Comparison of ENCODE assay signal across 1 cellular context in the genomic region with DNA sequence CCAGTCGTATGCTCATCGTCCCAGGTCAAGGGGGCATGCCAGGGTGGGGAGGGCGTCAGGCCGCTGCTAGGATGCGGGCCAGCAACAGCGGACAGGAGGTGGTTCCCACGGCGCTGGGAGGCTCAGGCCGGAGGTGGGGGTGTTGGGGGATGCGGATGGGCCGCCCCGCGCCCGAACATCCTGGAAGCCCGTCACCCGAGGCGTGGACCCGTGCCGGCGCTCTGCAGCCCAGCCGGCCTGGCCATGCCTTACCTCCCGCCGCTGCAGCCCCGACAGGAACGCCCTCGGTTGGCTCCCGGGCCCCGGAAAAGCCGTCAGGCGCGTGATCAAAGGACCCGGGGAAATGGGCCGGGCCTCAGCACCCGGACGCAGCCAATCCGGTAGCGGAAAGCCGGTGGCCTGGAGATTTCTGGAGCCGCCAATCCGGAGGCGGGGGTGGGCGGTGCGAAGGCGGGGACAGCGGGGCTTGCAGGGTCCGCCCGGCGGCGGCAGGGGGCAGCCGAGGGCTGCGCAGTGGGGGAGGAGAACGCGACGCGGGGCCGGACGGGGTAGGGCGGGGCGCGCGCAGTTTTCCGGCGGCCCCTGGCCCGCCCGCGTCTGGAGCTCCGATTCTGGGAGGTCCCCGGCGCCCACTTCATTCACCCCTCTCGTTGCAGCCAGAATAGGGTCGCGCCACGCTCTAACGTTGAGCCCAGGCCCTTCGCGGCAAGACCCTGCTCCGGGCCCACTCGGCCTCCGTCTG.
A peak's percentile ranks its signal among the peaks of the same experiment; 100 is the strongest.
TF ChIP-seq lines count a peak whose summit lies in the region.

Gene SMIM29, minus strand, starts transcription at position 280 of the 742 bp plus-strand sequence. CDS start 1,215 bp downstream, outside the sequence.

TF ChIP-seq in HepG2, 621 proteins besides CTCF, POLR2A, EP300 and RAD21 (continued from another document and continues in another):
- TF ChIP-seq, protein P1, sequence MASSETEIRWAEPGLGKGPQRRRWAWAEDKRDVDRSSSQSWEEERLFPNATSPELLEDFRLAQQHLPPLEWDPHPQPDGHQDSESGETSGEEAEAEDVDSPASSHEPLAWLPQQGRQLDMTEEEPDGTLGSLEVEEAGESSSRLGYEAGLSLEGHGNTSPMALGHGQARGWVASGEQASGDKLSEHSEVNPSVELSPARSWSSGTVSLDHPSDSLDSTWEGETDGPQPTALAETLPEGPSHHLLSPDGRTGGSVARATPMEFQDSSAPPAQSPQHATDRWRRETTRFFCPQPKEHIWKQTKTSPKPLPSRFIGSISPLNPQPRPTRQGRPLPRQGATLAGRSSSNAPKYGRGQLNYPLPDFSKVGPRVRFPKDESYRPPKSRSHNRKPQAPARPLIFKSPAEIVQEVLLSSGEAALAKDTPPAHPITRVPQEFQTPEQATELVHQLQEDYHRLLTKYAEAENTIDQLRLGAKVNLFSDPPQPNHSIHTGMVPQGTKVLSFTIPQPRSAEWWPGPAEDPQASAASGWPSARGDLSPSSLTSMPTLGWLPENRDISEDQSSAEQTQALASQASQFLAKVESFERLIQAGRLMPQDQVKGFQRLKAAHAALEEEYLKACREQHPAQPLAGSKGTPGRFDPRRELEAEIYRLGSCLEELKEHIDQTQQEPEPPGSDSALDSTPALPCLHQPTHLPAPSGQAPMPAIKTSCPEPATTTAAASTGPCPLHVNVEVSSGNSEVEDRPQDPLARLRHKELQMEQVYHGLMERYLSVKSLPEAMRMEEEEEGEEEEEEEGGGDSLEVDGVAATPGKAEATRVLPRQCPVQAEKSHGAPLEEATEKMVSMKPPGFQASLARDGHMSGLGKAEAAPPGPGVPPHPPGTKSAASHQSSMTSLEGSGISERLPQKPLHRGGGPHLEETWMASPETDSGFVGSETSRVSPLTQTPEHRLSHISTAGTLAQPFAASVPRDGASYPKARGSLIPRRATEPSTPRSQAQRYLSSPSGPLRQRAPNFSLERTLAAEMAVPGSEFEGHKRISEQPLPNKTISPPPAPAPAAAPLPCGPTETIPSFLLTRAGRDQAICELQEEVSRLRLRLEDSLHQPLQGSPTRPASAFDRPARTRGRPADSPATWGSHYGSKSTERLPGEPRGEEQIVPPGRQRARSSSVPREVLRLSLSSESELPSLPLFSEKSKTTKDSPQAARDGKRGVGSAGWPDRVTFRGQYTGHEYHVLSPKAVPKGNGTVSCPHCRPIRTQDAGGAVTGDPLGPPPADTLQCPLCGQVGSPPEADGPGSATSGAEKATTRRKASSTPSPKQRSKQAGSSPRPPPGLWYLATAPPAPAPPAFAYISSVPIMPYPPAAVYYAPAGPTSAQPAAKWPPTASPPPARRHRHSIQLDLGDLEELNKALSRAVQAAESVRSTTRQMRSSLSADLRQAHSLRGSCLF (CRISPR knock-in tag; IDR thresholded peaks at IDR 0.05; ENCODE audit: borderline replicate concordance) = no peak
- TF ChIP-seq ZMYM2 (CRISPR knock-in tag; IDR thresholded peaks at IDR 0.05) (no peak), ZNF256 (CRISPR knock-in tag; conservative IDR thresholded peaks at IDR 0.05) (peak; percentile 51; the same call in 1 of the 2 replicates), ZSCAN21 (CRISPR knock-in tag; IDR thresholded peaks at IDR 0.05; ENCODE audit: borderline replicate concordance) (peak; percentile 75), AGO2 (optimal IDR thresholded peaks at IDR 0.05; ENCODE audit: low read depth, low read length) (peak; percentile 87), YEATS4 (CRISPR knock-in tag; IDR thresholded peaks at IDR 0.05; ENCODE audit: borderline replicate concordance) (peak; percentile 73), HOXD1 (CRISPR knock-in tag; IDR thresholded peaks at IDR 0.05) (peak; percentile 60; the same call in 1 of the 2 replicates), ZNF644 (CRISPR knock-in tag; IDR thresholded peaks at IDR 0.05; ENCODE audit: low read depth) (no peak), HNRNPH1 (optimal IDR thresholded peaks at IDR 0.05; ENCODE audit: low read depth, low read length) (no peak), SAP130 (CRISPR knock-in tag; IDR thresholded peaks at IDR 0.05; ENCODE audit: low read depth) (peak; percentile 96), ZNF569 (CRISPR knock-in tag; IDR thresholded peaks at IDR 0.05; ENCODE audit: borderline replicate concordance) (no peak), ZNF816 (CRISPR knock-in tag; IDR thresholded peaks at IDR 0.05; ENCODE audit: borderline replicate concordance) (no peak; the same call in 1 of the 2 replicates), ZNF275 (CRISPR knock-in tag; IDR thresholded peaks at IDR 0.05; ENCODE audit: borderline replicate concordance) (peak; percentile 32; the same call in 1 of the 2 replicates), YY1 (IDR thresholded peaks at IDR 0.05; ENCODE audit: insufficient read depth, insufficient replicate concordance, low read depth, low read length) (peak; percentile 83), PAXIP1 (CRISPR knock-in tag; conservative IDR thresholded peaks at IDR 0.05) (peak; percentile 60), AHR (CRISPR knock-in tag; IDR thresholded peaks at IDR 0.05) (0 out of 2 replicates have a peak, but pooled peaks have one; percentile 12), LCORL (IDR thresholded peaks at IDR 0.05) (no peak), LCORL (CRISPR knock-in tag; IDR thresholded peaks at IDR 0.05) (peak; percentile 86), ZNF883 (CRISPR knock-in tag; IDR thresholded peaks at IDR 0.05; ENCODE audit: not compliant biosample characterization) (peak; percentile 95), PCBP1 (IDR thresholded peaks at IDR 0.05; ENCODE audit: borderline replicate concordance, low read depth, low read length) (no peak), ZNF180 (CRISPR knock-in tag; IDR thresholded peaks at IDR 0.05; ENCODE audit: borderline replicate concordance, low read depth) (no peak), BORCS8-MEF2B (CRISPR knock-in tag; IDR thresholded peaks at IDR 0.05) (no peak), THAP8 (CRISPR knock-in tag; IDR thresholded peaks at IDR 0.05; ENCODE audit: borderline replicate concordance) (peak; percentile 97), IRF1 (CRISPR knock-in tag; IDR thresholded peaks at IDR 0.05; ENCODE audit: low read depth) (no peak), NR2F2 (IDR thresholded peaks at IDR 0.05; ENCODE audit: borderline replicate concordance, low read depth) (no peak; the same call in 1 of the 2 replicates), KDM6A (CRISPR knock-in tag; IDR thresholded peaks at IDR 0.05; ENCODE audit: low read depth) (no peak), ZNF891 (CRISPR knock-in tag; IDR thresholded peaks at IDR 0.05) (peak; percentile 17; the same call in 1 of the 2 replicates), ZNF253 (CRISPR knock-in tag; IDR thresholded peaks at IDR 0.05; ENCODE audit: borderline replicate concordance) (0 out of 2 replicates have a peak, but pooled peaks have one; percentile 14), ZNF781 (CRISPR knock-in tag; IDR thresholded peaks at IDR 0.05; ENCODE audit: borderline replicate concordance, not compliant biosample characterization) (no peak), DDIT3 (CRISPR knock-in tag; IDR thresholded peaks at IDR 0.05) (no peak), ZBTB3 (CRISPR knock-in tag; IDR thresholded peaks at IDR 0.05; ENCODE audit: borderline replicate concordance, low read depth) (no peak), ZNF296 (CRISPR knock-in tag; conservative IDR thresholded peaks at IDR 0.05) (no peak), ZNF713 (CRISPR knock-in tag; IDR thresholded peaks at IDR 0.05) (0 out of 2 replicates have a peak, but pooled peaks have one; percentile 42), MTA3 (CRISPR knock-in tag; IDR thresholded peaks at IDR 0.05) (no peak), ZBTB49 (CRISPR knock-in tag; IDR thresholded peaks at IDR 0.05; ENCODE audit: borderline replicate concordance) (no peak), NFRKB (IDR thresholded peaks at IDR 0.05) (no peak), ZSCAN29 (CRISPR knock-in tag; conservative IDR thresholded peaks at IDR 0.05) (0 out of 2 replicates have a peak, but pooled peaks have one; percentile 53), ZFP82 (CRISPR knock-in tag; IDR thresholded peaks at IDR 0.05; ENCODE audit: borderline replicate concordance) (peak; percentile 97), NFIB (CRISPR knock-in tag; IDR thresholded peaks at IDR 0.05; ENCODE audit: borderline replicate concordance) (no peak), ZNF329 (CRISPR knock-in tag; IDR thresholded peaks at IDR 0.05; ENCODE audit: low read depth) (no peak), ZNF746 (CRISPR knock-in tag; IDR thresholded peaks at IDR 0.05) (no peak)
- TF ChIP-seq, protein P2, sequence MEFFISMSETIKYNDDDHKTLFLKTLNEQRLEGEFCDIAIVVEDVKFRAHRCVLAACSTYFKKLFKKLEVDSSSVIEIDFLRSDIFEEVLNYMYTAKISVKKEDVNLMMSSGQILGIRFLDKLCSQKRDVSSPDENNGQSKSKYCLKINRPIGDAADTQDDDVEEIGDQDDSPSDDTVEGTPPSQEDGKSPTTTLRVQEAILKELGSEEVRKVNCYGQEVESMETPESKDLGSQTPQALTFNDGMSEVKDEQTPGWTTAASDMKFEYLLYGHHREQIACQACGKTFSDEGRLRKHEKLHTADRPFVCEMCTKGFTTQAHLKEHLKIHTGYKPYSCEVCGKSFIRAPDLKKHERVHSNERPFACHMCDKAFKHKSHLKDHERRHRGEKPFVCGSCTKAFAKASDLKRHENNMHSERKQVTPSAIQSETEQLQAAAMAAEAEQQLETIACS (CRISPR knock-in tag; IDR thresholded peaks at IDR 0.05) = no peak; the same call in 1 of the 2 replicates
- TF ChIP-seq, protein P3, sequence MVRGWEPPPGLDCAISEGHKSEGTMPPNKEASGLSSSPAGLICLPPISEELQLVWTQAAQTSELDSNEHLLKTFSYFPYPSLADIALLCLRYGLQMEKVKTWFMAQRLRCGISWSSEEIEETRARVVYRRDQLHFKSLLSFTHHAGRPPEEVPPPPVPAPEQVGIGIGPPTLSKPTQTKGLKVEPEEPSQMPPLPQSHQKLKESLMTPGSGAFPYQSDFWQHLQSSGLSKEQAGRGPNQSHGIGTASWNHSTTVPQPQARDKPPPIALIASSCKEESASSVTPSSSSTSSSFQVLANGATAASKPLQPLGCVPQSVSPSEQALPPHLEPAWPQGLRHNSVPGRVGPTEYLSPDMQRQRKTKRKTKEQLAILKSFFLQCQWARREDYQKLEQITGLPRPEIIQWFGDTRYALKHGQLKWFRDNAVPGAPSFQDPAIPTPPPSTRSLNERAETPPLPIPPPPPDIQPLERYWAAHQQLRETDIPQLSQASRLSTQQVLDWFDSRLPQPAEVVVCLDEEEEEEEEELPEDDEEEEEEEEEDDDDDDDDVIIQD (CRISPR knock-in tag; IDR thresholded peaks at IDR 0.05; ENCODE audit: low read depth) = peak; percentile 70; the same call in 1 of the 2 replicates
